ENCODE assay signal across 8 cellular contexts in genomic region chr1:235864965-235865525, GRCh38. TPM values are rescaled to one million over a fixed set of nuclear protein-coding genes. Genes with fewer than 3 reads are reported as not detected.
DNase-seq lines count a peak whose midpoint lies in the region; ATAC-seq and TF ChIP-seq lines count a peak whose summit lies in the region.

No MANE protein-coding gene starts in this region.

- no peak for DNase-seq in activated T-cell treated with anti-CD3 and anti-CD28 coated beads, Interleukin-2, amount 50 U/mL, for 24 hours
- DNase-seq in activated T-cell treated with anti-CD3 and anti-CD28 coated beads for 4 hours (no peak), lower lobe of right lung (no peak), tibial nerve (ENCODE audit: low spot score in 2 of 2) (no peak), DMS153 treated with DMSO at 0.1 percent for 48 hours (lab: John Stamatoyannopoulos, UW; ENCODE audit: unreplicated experiment) (no peak)
- no peak for DNase-seq in activated naive CD4-positive, alpha-beta T cell treated with anti-CD3 and anti-CD28 coated beads, Interleukin-2, amount 50 U/mL, for 72 hours (ENCODE audit: low spot score in 2 of 2)

- TF ChIP-seq EP300 in tibial nerve (IDR thresholded peaks at IDR 0.05), result no peak

- TF ChIP-seq CTCF in lower lobe of right lung (IDR thresholded peaks at IDR 0.05), result no peak
- no peak for TF ChIP-seq CTCF in tibial nerve (IDR thresholded peaks at IDR 0.05)

- peak overlapping the region; percentile 95 for H3K4me3 ChIP-seq in lower lobe of right lung
- peak overlapping the region in 2 of 4 donors; percentile 89 to 100 for H3K4me3 ChIP-seq in tibial nerve

- 28 to 32% methylated on average over 2 of the region's 3 CpGs for WGBS in tibial nerve, 2 donors

- H3K4me3 Mint-ChIP-seq in activated T-cell treated with anti-CD3 and anti-CD28 coated beads, Interleukin-2, amount 50 U/mL, for 24 hours, result peak overlapping the region; percentile 91

- no peak for TF ChIP-seq POLR2A in tibial nerve (IDR thresholded peaks at IDR 0.05)

- no peaks in the 10 kb centered on the region for H3K9me3 Mint-ChIP-seq in activated T-cell treated with anti-CD3 and anti-CD28 coated beads, Interleukin-2, amount 50 U/mL, for 24 hours
- no peaks in the 10 kb centered on the region for H3K9me3 Mint-ChIP-seq in activated naive CD4-positive, alpha-beta T cell treated with anti-CD3 and anti-CD28 coated beads, Interleukin-2, amount 50 U/mL, for 72 hours

- H3K27me3 Mint-ChIP-seq in activated T-cell treated with anti-CD3 and anti-CD28 coated beads, Interleukin-2, amount 50 U/mL, for 24 hours, result no peaks in the 10 kb centered on the region

- H3K27ac ChIP-seq in lower lobe of right lung (peak overlapping the region; percentile 5), tibial nerve (peak overlapping the region in 3 of 4 donors; percentile 93 to 97 (median 96))

- no peaks in the 10 kb centered on the region for H3K27me3 ChIP-seq in lower lobe of right lung (ENCODE audit: low read depth)
- H3K27me3 ChIP-seq in tibial nerve, result no peaks in the 10 kb centered on the region

- H3K4me1 ChIP-seq in lower lobe of right lung (peaks cover 48% of the 10 kb centered on the region), tibial nerve (peaks cover 0 to 34% (median 14%) of the 10 kb centered on the region in 4 donors)

- peak; percentile 2 to 9 for ATAC-seq in activated naive CD4-positive, alpha-beta T cell treated with anti-CD3 and anti-CD28 coated beads, Interleukin-2, amount 50 U/mL, for 72 hours
- no peak for ATAC-seq in lower lobe of right lung
- ATAC-seq in HG02588 (IDR thresholded peaks at IDR 0.05; ENCODE audit: unreplicated experiment), result no peak
- no peak for ATAC-seq in HG02970 (IDR thresholded peaks at IDR 0.05; ENCODE audit: low FRiP score, unreplicated experiment)

- no peaks in the 10 kb centered on the region for H3K9me3 ChIP-seq in lower lobe of right lung
- H3K9me3 ChIP-seq in tibial nerve, result no peaks in the 10 kb centered on the region

- H3K36me3 ChIP-seq in lower lobe of right lung (no peaks in the 10 kb centered on the region), tibial nerve (no peaks in the 10 kb centered on the region)

- H3K4me1 Mint-ChIP-seq in activated T-cell treated with anti-CD3 and anti-CD28 coated beads, Interleukin-2, amount 50 U/mL, for 24 hours (ENCODE audit: low read depth), result peaks cover 51% of the 10 kb centered on the region

- intact Hi-C loops in lower lobe of right lung (cut with DNase I), result no loop called here

- H3K36me3 Mint-ChIP-seq in activated T-cell treated with anti-CD3 and anti-CD28 coated beads, Interleukin-2, amount 50 U/mL, for 24 hours (ENCODE audit: low read depth), result peaks cover 49% of the 10 kb centered on the region
- H3K36me3 Mint-ChIP-seq in activated naive CD4-positive, alpha-beta T cell treated with anti-CD3 and anti-CD28 coated beads, Interleukin-2, amount 50 U/mL, for 72 hours, result peaks cover 12 to 25% of the 10 kb centered on the region in 2 donors

- peak overlapping the region; percentile 92 for H3K27ac Mint-ChIP-seq in activated T-cell treated with anti-CD3 and anti-CD28 coated beads, Interleukin-2, amount 50 U/mL, for 24 hours
- H3K27ac Mint-ChIP-seq in activated naive CD4-positive, alpha-beta T cell treated with anti-CD3 and anti-CD28 coated beads, Interleukin-2, amount 50 U/mL, for 72 hours, result peak overlapping the region; percentile 33 to 97

RNA-seq across cellular contexts. Expression of gene LYST, which starts 1.7 kb away (rescaled TPM):
- total RNA-seq in activated naive CD4-positive, alpha-beta T cell treated with anti-CD3 and anti-CD28 coated beads, Interleukin-2, amount 50 U/mL, for 72 hours, result 10 to 100 TPM; 33.5 to 73.0 TPM
- total RNA-seq in lower lobe of right lung (72.4 TPM), tibial nerve (10 to 100 TPM; 48.0 to 62.8 (median 61.0) TPM)

Comparison
In these comparisons a context has a peak if more than half of its experiments do, and no peak if none do; other contexts are left out.
1. ATAC-seq: peak in activated naive CD4-positive, alpha-beta T cell treated with anti-CD3 and anti-CD28 coated beads, Interleukin-2, amount 50 U/mL, for 72 hours (2 of 2); none in lower lobe of right lung (0 of 2), HG02588 (single experiment) and HG02970 (single experiment).